ENCODE assay signal across 20 cellular contexts in genomic region chr1:37605806-37606474, GRCh38. TPM values are rescaled to one million over a fixed set of nuclear protein-coding genes. Genes with fewer than 3 reads are reported as not detected.
A peak's percentile ranks its signal among the peaks of the same experiment; 100 is the strongest.
DNase-seq lines count a peak whose midpoint lies in the region; ATAC-seq and TF ChIP-seq lines count a peak whose summit lies in the region.
"Had no signal": no experiment of that assay in that cellular context is flagged by ENCODE, and none has a peak within 500 bp of the region (broad histone marks: within the 10 kb centered on the region; RNA-seq: fewer than 3 reads in every experiment).

No MANE protein-coding gene starts in this region.

- no TSS peak for BruUV-seq in MCF 10A (replicated peaks; lab: Mats Ljungman, UMichigan)

- H3K27ac ChIP-seq in breast epithelium = peak overlapping the region; percentile 67 to 69
- peak overlapping the region; percentile 41 for H3K27ac ChIP-seq in rectal smooth muscle tissue (ENCODE audit: low read depth, low read length)
- H3K27ac ChIP-seq in GM23338 (ENCODE audit: low read depth) = no peak overlapping the region
- H3K27ac ChIP-seq: 22Rv1, BLaER1, gastrocnemius medialis had no signal

- H3K27ac Mint-ChIP-seq in MCF 10A (ENCODE audit: low read depth, unreplicated experiment) = no peak overlapping the region
- no peak overlapping the region for H3K27ac Mint-ChIP-seq in GM23338
- no peak overlapping the region for H3K27ac Mint-ChIP-seq in WTC11
- H3K27ac Mint-ChIP-seq: activated naive CD4-positive, alpha-beta T cell treated with anti-CD3 and anti-CD28 coated beads, Interleukin-2, amount 50 U/mL, for 72 hours had no signal

- ATAC-seq in GM23338 (no peak), HG02678 (IDR thresholded peaks at IDR 0.05; ENCODE audit: unreplicated experiment) (no peak), WTC11 (no peak), GM18498 (IDR thresholded peaks at IDR 0.05; ENCODE audit: unreplicated experiment) (no peak)
- ATAC-seq: activated naive CD4-positive, alpha-beta T cell treated with anti-CD3 and anti-CD28 coated beads, Interleukin-2, amount 50 U/mL, for 72 hours; gastrocnemius medialis had no signal

- no peaks in the 10 kb centered on the region for H3K79me2 ChIP-seq in GM23338 (replicated peaks; ENCODE audit: insufficient read depth)

- no peaks in the 10 kb centered on the region for H3K4me1 Mint-ChIP-seq in MCF 10A (ENCODE audit: insufficient read depth, unreplicated experiment)
- no peaks in the 10 kb centered on the region for H3K4me1 Mint-ChIP-seq in GM23338
- no peaks in the 10 kb centered on the region for H3K4me1 Mint-ChIP-seq in WTC11

- H3K36me3 Mint-ChIP-seq in MCF 10A (ENCODE audit: insufficient read depth, unreplicated experiment) (peaks cover 5% of the 10 kb centered on the region), GM23338 (ENCODE audit: low read depth) (no peaks in the 10 kb centered on the region), WTC11 (no peaks in the 10 kb centered on the region)
- H3K36me3 Mint-ChIP-seq: activated naive CD4-positive, alpha-beta T cell treated with anti-CD3 and anti-CD28 coated beads, Interleukin-2, amount 50 U/mL, for 72 hours had no signal

- no peaks in the 10 kb centered on the region for H3K27me3 Mint-ChIP-seq in MCF 10A (ENCODE audit: insufficient read depth, unreplicated experiment)
- H3K27me3 Mint-ChIP-seq in GM23338 (ENCODE audit: insufficient read depth, low read depth, poor library complexity) = peaks cover 6% of the 10 kb centered on the region
- peaks cover 7% of the 10 kb centered on the region for H3K27me3 Mint-ChIP-seq in WTC11 (ENCODE audit: low read depth)

- peak overlapping the region in 1 of 3 donors; percentile 23 for H3K4me3 ChIP-seq in breast epithelium
- no peak overlapping the region for H3K4me3 ChIP-seq in fibroblast of the aortic adventitia (ENCODE audit: low read depth, low read length)
- H3K4me3 ChIP-seq in rectal smooth muscle tissue (ENCODE audit: low read length) = no peak overlapping the region
- H3K4me3 ChIP-seq in GM23338 = no peak overlapping the region
- H3K4me3 ChIP-seq: BLaER1, gastrocnemius medialis had no signal

- H4K20me1 ChIP-seq in GM23338 (replicated peaks; ENCODE audit: insufficient read depth) = no peaks in the 10 kb centered on the region
- H4K20me1 ChIP-seq: BLaER1 had no signal

- H3K36me3 ChIP-seq in breast epithelium (no peaks in the 10 kb centered on the region), rectal smooth muscle tissue (ENCODE audit: control insufficient read depth, insufficient read depth, low read length) (no peaks in the 10 kb centered on the region), GM23338 (ENCODE audit: insufficient read depth) (no peaks in the 10 kb centered on the region)
- H3K36me3 ChIP-seq: BLaER1, gastrocnemius medialis had no signal

- H3K4me3 Mint-ChIP-seq in MCF 10A (ENCODE audit: unreplicated experiment) (no peak overlapping the region), GM23338 (no peak overlapping the region), WTC11 (no peak overlapping the region)

- H3K9me3 ChIP-seq in breast epithelium = no peaks in the 10 kb centered on the region
- H3K9me3 ChIP-seq: BLaER1, gastrocnemius medialis had no signal

- CTCF ChIA-PET in MCF 10A (lab: Yijun Ruan, JAX) = interaction anchor here (1.0 to 15.7 kb wide), 2 partner anchors 9 to 79 kb away, joined by 3 to 271 read pairs; a partner anchor contains a TSS
- CTCF ChIA-PET in WTC11 (lab: Charles Lee) = interaction anchor here (0.6 to 4.1 kb wide), 8 partner anchors 10 to 1889 kb away, joined by 3 to 87 read pairs (median 4); partner anchors contain the start of genes CDCA8, DNALI1 and GNL2

- no peak overlapping the region for H3K4me2 ChIP-seq in GM23338
- H3K4me2 ChIP-seq: BLaER1 had no signal

- H3K27me3 ChIP-seq in breast epithelium = no peaks in the 10 kb centered on the region
- H3K27me3 ChIP-seq in rectal smooth muscle tissue (ENCODE audit: control insufficient read depth, insufficient read depth, low read length) = no peaks in the 10 kb centered on the region
- H3K27me3 ChIP-seq in GM23338 (ENCODE audit: insufficient read depth) = peaks cover 28% of the 10 kb centered on the region; the same call in 1 of the 2 replicates
- H3K27me3 ChIP-seq: BLaER1 had no signal

- no peak for TF ChIP-seq CTCF in breast epithelium (IDR thresholded peaks at IDR 0.05)
- no peak for TF ChIP-seq CTCF in MCF 10A (IDR thresholded peaks at IDR 0.05; ENCODE audit: unreplicated experiment)
- no peak for TF ChIP-seq CTCF in fibroblast of the aortic adventitia (IDR thresholded peaks at IDR 0.05; ENCODE audit: insufficient read depth, low read length)
- TF ChIP-seq CTCF in GM23338 (conservative IDR thresholded peaks at IDR 0.05; ENCODE audit: low read depth in 2 of 2) = no peak
- no peak for TF ChIP-seq CTCF in WTC11 (IDR thresholded peaks at IDR 0.05)

- DNase-seq in breast epithelium (ENCODE audit: low spot score in 2 of 2) (peak in 1 of 2 donors; percentile 30), MCF 10A (ENCODE audit: unreplicated experiment) (no peak), fibroblast of the aortic adventitia (ENCODE audit: low read depth) (peak; percentile 61), GM23338 (ENCODE audit: low spot score) (no peak), WTC11 (ENCODE audit: low spot score) (no peak)
- DNase-seq: activated CD4-positive, alpha-beta T cell treated with anti-CD3 and anti-CD28 coated beads for 1 hour; cortex of kidney; gastrocnemius medialis; NCI-H2081; NCI-H510A treated with DMSO at 0.1 percent for 48 hours; retina; RPMI8226 had no signal

- no peak overlapping the region for H3K9ac ChIP-seq in rectal smooth muscle tissue (ENCODE audit: low read length)
- H3K9ac ChIP-seq: BLaER1 had no signal

- no peak overlapping the region for H2AFZ ChIP-seq in GM23338

- intact Hi-C loops in breast epithelium (cut with DNase I; ENCODE audit: low total_unique reads) (no loop called here), MCF 10A (cut with micrococcal nuclease) (loop anchor here (10.0 kb wide), 1 partner anchor 1219 kb away; no protein-coding TSS in a partner anchor)

- POLR2A ChIA-PET in MCF 10A (lab: Yijun Ruan, JAX) = no interaction called here
- POLR2A ChIA-PET in WTC11 (lab: Charles Lee) = interaction anchor here (0.5 kb wide), 1 partner anchor 126 kb away, joined by 3 read pairs; no protein-coding TSS in a partner anchor

- no peak for TF ChIP-seq POLR2A in breast epithelium (IDR thresholded peaks at IDR 0.05)

- no peaks in the 10 kb centered on the region for H3K9me2 ChIP-seq in GM23338 (ENCODE audit: insufficient read depth)

- H3K4me1 ChIP-seq in breast epithelium (no peaks in the 10 kb centered on the region), rectal smooth muscle tissue (ENCODE audit: control insufficient read depth, insufficient read depth, low read length) (peaks cover 13% of the 10 kb centered on the region), GM23338 (ENCODE audit: insufficient read depth) (no peaks in the 10 kb centered on the region)
- H3K4me1 ChIP-seq: BLaER1, gastrocnemius medialis had no signal

- H3F3A ChIP-seq in GM23338 (replicated peaks; ENCODE audit: low read depth) = no peaks in the 10 kb centered on the region

- H3K9me3 Mint-ChIP-seq in MCF 10A (ENCODE audit: unreplicated experiment) (no peaks in the 10 kb centered on the region), GM23338 (no peaks in the 10 kb centered on the region), WTC11 (no peaks in the 10 kb centered on the region)
- H3K9me3 Mint-ChIP-seq: activated naive CD4-positive, alpha-beta T cell treated with anti-CD3 and anti-CD28 coated beads, Interleukin-2, amount 50 U/mL, for 72 hours had no signal

TF ChIP-seq in WTC11, 78 proteins besides CTCF, POLR2A, EP300 and RAD21:
- TF ChIP-seq NR3C1 (CRISPR knock-in tag; conservative IDR thresholded peaks at IDR 0.05; ENCODE audit: low read depth) = no peak
- TF ChIP-seq ZNF138 (CRISPR knock-in tag; conservative IDR thresholded peaks at IDR 0.05) = no peak
- TF ChIP-seq E2F4 (CRISPR knock-in tag; IDR thresholded peaks at IDR 0.05; ENCODE audit: borderline replicate concordance, low read depth) = no peak
- TF ChIP-seq ATF3 (CRISPR knock-in tag; conservative IDR thresholded peaks at IDR 0.05) = no peak

RNA-seq across cellular contexts. Expression of gene GNL2, which starts 10.2 kb away (rescaled TPM):
- total RNA-seq in breast epithelium = 10 to 100 TPM; 36.8 to 71.8 (median 63.1) TPM
- 103 and 133 TPM in 2 replicates for total RNA-seq in MCF 10A (2022)
- total RNA-seq in fibroblast of the aortic adventitia (ENCODE audit: low replicate concordance) = 72.7 and 75.5 TPM in 2 replicates
- 66.1 and 78.4 TPM in 2 replicates for total RNA-seq in GM23338 (2014; rRNA removed; shearing (Covaris generic))
- polyA plus RNA-seq in GM23338 (2016; fragmentation: Nextera tagmentation; extraction: Ambion mirVana) = 105 and 121 TPM in 2 replicates
- total RNA-seq in WTC11 (2021) = 72.3 to 92.8 TPM (median 75.9 TPM) in 3 replicates

RNA-seq across cellular contexts. Expression of gene RSPO1, which starts 28.8 kb away (rescaled TPM):
- total RNA-seq in breast epithelium (10 to 100 TPM in 1 of 3 donors, 1 to 10 TPM in 2; 6.9 to 13.0 (median 8.9) TPM), MCF 10A (2022) (not detected in 2 replicates), fibroblast of the aortic adventitia (ENCODE audit: low replicate concordance) (0.49 TPM in 1 of 2 replicates, not detected in the other), WTC11 (2021) (0.11 to 0.16 TPM (median 0.13 TPM) in 3 replicates)
- 0.19 TPM in 1 of 2 replicates, not detected in the other for total RNA-seq in GM23338 (2014; rRNA removed; shearing (Covaris generic))
- 0.11 and 0.12 TPM in 2 replicates for polyA plus RNA-seq in GM23338 (2016; fragmentation: Nextera tagmentation; extraction: Ambion mirVana)
- total RNA-seq: activated CD8-positive, alpha-beta memory T cell treated with anti-CD3 and anti-CD28 coated beads for 36 hours; activated naive CD4-positive, alpha-beta T cell treated with anti-CD3 and anti-CD28 coated beads, Interleukin-2, amount 50 U/mL, for 72 hours; temporal lobe had no signal

RNA-seq across cellular contexts. Expression of gene DNALI1, which starts 49.2 kb away (rescaled TPM):
- total RNA-seq in breast epithelium = 10 to 100 TPM in 2 of 3 donors, 1 to 10 TPM in 1; 4.6 to 29.4 (median 20.6) TPM
- total RNA-seq in MCF 10A (2022) = not detected in 2 replicates
- total RNA-seq in fibroblast of the aortic adventitia (ENCODE audit: low replicate concordance) = 7.4 and 13.7 TPM in 2 replicates
- 5.4 TPM in 2 replicates for total RNA-seq in GM23338 (2014; rRNA removed; shearing (Covaris generic))
- 21.6 and 25.6 TPM in 2 replicates for polyA plus RNA-seq in GM23338 (2016; fragmentation: Nextera tagmentation; extraction: Ambion mirVana)
- total RNA-seq in WTC11 (2021) = 10.5 to 14.6 TPM (median 13.5 TPM) in 3 replicates
- total RNA-seq: activated CD8-positive, alpha-beta memory T cell treated with anti-CD3 and anti-CD28 coated beads for 36 hours; activated naive CD4-positive, alpha-beta T cell treated with anti-CD3 and anti-CD28 coated beads, Interleukin-2, amount 50 U/mL, for 72 hours had no signal

RNA-seq across cellular contexts. Expression of gene SNIP1, which starts 51.8 kb away (rescaled TPM):
- 10 to 100 TPM; 11.4 to 22.7 (median 14.7) TPM for total RNA-seq in breast epithelium
- total RNA-seq in MCF 10A (2022) = 26.4 and 32.0 TPM in 2 replicates
- total RNA-seq in fibroblast of the aortic adventitia (ENCODE audit: low replicate concordance) = 12.9 and 23.5 TPM in 2 replicates
- 11.4 and 13.3 TPM in 2 replicates for total RNA-seq in GM23338 (2014; rRNA removed; shearing (Covaris generic))
- 5.1 and 7.0 TPM in 2 replicates for polyA plus RNA-seq in GM23338 (2016; fragmentation: Nextera tagmentation; extraction: Ambion mirVana)
- total RNA-seq in WTC11 (2021) = 18.3 to 19.7 TPM (median 19.1 TPM) in 3 replicates
